In the genomic region with DNA sequence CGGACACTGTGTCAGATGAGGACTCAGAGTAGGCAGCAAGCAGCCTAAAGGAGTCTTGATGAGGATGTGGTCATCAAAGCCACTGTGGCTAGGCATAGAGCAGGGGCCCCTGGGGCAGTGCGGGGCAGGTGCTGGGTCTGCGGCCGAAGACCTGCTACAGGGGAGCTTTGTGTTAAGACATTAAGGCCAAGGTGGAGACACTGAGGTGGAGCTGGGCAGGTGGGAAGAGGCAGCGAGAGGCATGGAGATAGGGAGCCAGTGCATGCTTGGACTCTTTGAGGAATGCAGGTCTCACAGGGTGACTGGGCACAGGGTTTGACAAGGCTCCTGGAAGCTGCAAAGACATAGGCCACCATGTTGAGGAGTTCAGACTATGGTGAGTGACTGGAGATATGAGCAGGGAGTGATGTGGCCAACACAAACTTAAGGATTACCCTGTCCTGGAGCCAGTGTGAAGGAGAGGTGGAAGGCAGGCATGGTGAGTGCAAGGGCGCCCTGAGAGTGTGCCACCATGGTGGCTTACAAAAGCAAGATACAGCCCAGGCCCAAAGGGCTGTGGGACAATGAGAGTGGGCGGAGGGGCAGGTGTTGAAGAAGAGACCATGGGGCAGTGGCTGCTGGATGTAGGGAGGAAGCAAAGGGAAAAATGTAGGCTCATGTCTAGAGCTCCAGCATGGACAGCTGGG, we compare ENCODE assay signal across 15 cellular contexts.
"Had no signal": no experiment of that assay in that cellular context is flagged by ENCODE, and none has a peak within 500 bp of the region (broad histone marks: within the 10 kb centered on the region; RNA-seq: fewer than 3 reads in every experiment).

No MANE protein-coding gene starts in this region.

- H3K27ac ChIP-seq: foreskin keratinocyte, pancreas, suprapubic skin had no signal

- ATAC-seq: activated T-cell treated with anti-CD3 and anti-CD28 coated beads, Interleukin-2, amount 50 U/mL, for 4 hours; foreskin keratinocyte; pancreas had no signal

- H3K4me3 Mint-ChIP-seq: activated CD4-positive, alpha-beta memory T cell treated with anti-CD3 and anti-CD28 coated beads, Interleukin-2, amount 10 ng/mL, durations not matched to agents 7 days and 5 days; activated naive CD4-positive, alpha-beta T cell treated with anti-CD3 and anti-CD28 coated beads, Interleukin-2, amount 50 U/mL, for 24 hours; activated T-cell treated with anti-CD3 and anti-CD28 coated beads, Interleukin-2, amount 50 U/mL, for 4 hours; type B pancreatic cell had no signal

- H3K9me3 ChIP-seq: pancreas, suprapubic skin had no signal

- H3K9me3 Mint-ChIP-seq: activated CD4-positive, alpha-beta memory T cell treated with anti-CD3 and anti-CD28 coated beads, Interleukin-2, amount 10 ng/mL, durations not matched to agents 7 days and 5 days; activated naive CD4-positive, alpha-beta T cell treated with anti-CD3 and anti-CD28 coated beads, Interleukin-2, amount 50 U/mL, for 24 hours had no signal

- H3K27ac Mint-ChIP-seq: activated CD4-positive, alpha-beta memory T cell treated with anti-CD3 and anti-CD28 coated beads, Interleukin-2, amount 10 ng/mL, durations not matched to agents 7 days and 5 days; activated naive CD4-positive, alpha-beta T cell treated with anti-CD3 and anti-CD28 coated beads, Interleukin-2, amount 50 U/mL, for 24 hours; type B pancreatic cell had no signal

- H3K36me3 ChIP-seq: pancreas, suprapubic skin had no signal

- H3K4me1 Mint-ChIP-seq: activated CD4-positive, alpha-beta memory T cell treated with anti-CD3 and anti-CD28 coated beads, Interleukin-2, amount 10 ng/mL, durations not matched to agents 7 days and 5 days; activated naive CD4-positive, alpha-beta T cell treated with anti-CD3 and anti-CD28 coated beads, Interleukin-2, amount 50 U/mL, for 24 hours had no signal

- H3K4me3 ChIP-seq: pancreas, suprapubic skin had no signal

- FAIRE-seq: bronchial epithelial cell, pancreas had no signal

- H3K4me1 ChIP-seq: foreskin keratinocyte, pancreas, suprapubic skin had no signal

- DNase-seq: activated CD4-positive, alpha-beta memory T cell treated with anti-CD3 and anti-CD28 coated beads, Interleukin-2, amount 10 ng/mL, durations not matched to agents 7 days and 5 days; activated CD4-positive, alpha-beta T cell treated with anti-CD3 and anti-CD28 coated beads for 48 hours; activated CD4-positive, CD25-positive, alpha-beta regulatory T cell; activated T-cell treated with anti-CD3 and anti-CD28 coated beads, Interleukin-2, amount 50 U/mL, for 4 hours; foreskin keratinocyte; hippocampal formation; stimulated activated CD4-positive, alpha-beta T cell treated with anti-CD3 and anti-CD28 coated beads, Interleukin-1b, Interleukin-23, amount 100 ng/mL, for 48 hours; stimulated activated CD8-positive, alpha-beta memory T cell treated with anti-CD3 and anti-CD28 coated beads, Interleukin-4, amount 100 ng/mL, for 48 hours; stimulated activated naive CD4-positive, alpha-beta T cell treated with Interleukin-2 at 50 U/mL for 16 hours; T1000 had no signal

- H3K36me3 Mint-ChIP-seq: activated naive CD4-positive, alpha-beta T cell treated with anti-CD3 and anti-CD28 coated beads, Interleukin-2, amount 50 U/mL, for 24 hours; type B pancreatic cell had no signal

- H3K27me3 Mint-ChIP-seq: activated CD4-positive, alpha-beta memory T cell treated with anti-CD3 and anti-CD28 coated beads, Interleukin-2, amount 10 ng/mL, durations not matched to agents 7 days and 5 days had no signal

- H3K27me3 ChIP-seq: pancreas, suprapubic skin had no signal
